In the genomic region with DNA sequence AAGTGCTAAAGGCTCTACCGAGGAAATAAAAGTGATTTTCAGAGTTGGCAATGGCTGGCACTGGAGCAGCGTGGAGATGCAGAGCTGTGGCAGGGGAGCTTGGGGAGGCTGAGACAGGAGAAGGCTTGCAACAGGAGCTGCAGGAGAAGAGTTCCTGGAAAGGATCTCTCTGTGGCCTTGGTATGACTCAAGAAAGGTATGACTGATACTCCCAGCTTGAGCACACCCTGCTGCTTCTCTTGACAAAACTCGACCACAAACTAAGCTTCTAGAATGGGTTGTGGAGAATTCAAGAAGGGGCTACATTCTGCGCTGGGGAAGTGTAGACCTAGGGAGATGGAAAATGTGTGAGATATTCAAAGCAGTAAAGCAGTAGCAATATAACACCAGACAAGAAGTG, we compare ENCODE assay signal across 23 cellular contexts. TPM values are rescaled to one million over a fixed set of nuclear protein-coding genes. Genes with fewer than 3 reads are reported as not detected.
A peak's percentile ranks its signal among the peaks of the same experiment; 100 is the strongest.
DNase-seq lines count a peak whose midpoint lies in the region; ATAC-seq and TF ChIP-seq lines count a peak whose summit lies in the region.
"Had no signal": no experiment of that assay in that cellular context is flagged by ENCODE, and none has a peak within 500 bp of the region (broad histone marks: within the 10 kb centered on the region; RNA-seq: fewer than 3 reads in every experiment).

No MANE protein-coding gene starts in this region.

- H3K36me3 ChIP-seq in hepatocyte (replicated peaks; ENCODE audit: insufficient read depth, low read depth) = no peaks in the 10 kb centered on the region
- H3K36me3 ChIP-seq: HAP-1, prostate gland had no signal

- no peaks in the 10 kb centered on the region for H3K9me3 ChIP-seq in hepatocyte (ENCODE audit: low read depth)
- H3K9me3 ChIP-seq: BLaER1 treated with 17β-estradiol and CSF1 and Interleukin-3, amounts not matched to agents 10 nM and 100 nM; HAP-1; left lung; prostate gland; upper lobe of right lung had no signal

- no peak overlapping the region for H3K4me3 ChIP-seq in hepatocyte
- H3K4me3 ChIP-seq: BLaER1 treated with 17β-estradiol and CSF1 and Interleukin-3, amounts not matched to agents 10 nM and 100 nM; HAP-1; left lung; prostate gland; SK-N-MC; upper lobe of right lung had no signal

- peak; percentile 13 for DNase-seq in AG08395 (ENCODE audit: low spot score)
- peak; percentile 16 for DNase-seq in HPDE6-E6E7 (ENCODE audit: extremely low spot score)
- peak; percentile 60 for DNase-seq in amniotic epithelial cell (ENCODE audit: low read depth)
- DNase-seq in foreskin keratinocyte = peak; percentile 19 to 66
- no peak for DNase-seq in effector CD8-positive, alpha-beta T cell (lab: John Stamatoyannopoulos, UW)
- DNase-seq in NCI-H82 treated with DMSO at 0.1 percent for 48 hours (lab: John Stamatoyannopoulos, UW; ENCODE audit: unreplicated experiment) = no peak
- no peak for DNase-seq in foreskin melanocyte
- DNase-seq in hepatocyte (ENCODE audit: low spot score) = no peak
- DNase-seq: activated CD8-positive, alpha-beta T cell treated with anti-CD3 and anti-CD28 coated beads for 36 hours; amniotic stem cell; DND-41; left lung; naive B cell; NCI-H1092 treated with DMSO at 0.1 percent for 48 hours; NCI-H1930; RPMI8226; substantia nigra; upper lobe of right lung had no signal

- H3K9me2 ChIP-seq in hepatocyte (replicated peaks; ENCODE audit: insufficient read depth) = no peaks in the 10 kb centered on the region

- no peak for TF ChIP-seq CTCF in foreskin keratinocyte (conservative IDR thresholded peaks at IDR 0.05)
- TF ChIP-seq CTCF in hepatocyte (IDR thresholded peaks at IDR 0.05; ENCODE audit: poor library complexity) = no peak

- no peaks in the 10 kb centered on the region for H4K20me1 ChIP-seq in hepatocyte (ENCODE audit: insufficient read depth, poor library complexity, severe bottlenecking)
- H4K20me1 ChIP-seq: BLaER1 treated with 17β-estradiol and CSF1 and Interleukin-3, amounts not matched to agents 10 nM and 100 nM had no signal

- no peak overlapping the region for H2AFZ ChIP-seq in hepatocyte

- H3K27me3 ChIP-seq in foreskin keratinocyte (peaks cover 6% of the 10 kb centered on the region), hepatocyte (no peaks in the 10 kb centered on the region)
- H3K27me3 ChIP-seq: BLaER1 treated with 17β-estradiol and CSF1 and Interleukin-3, amounts not matched to agents 10 nM and 100 nM; left lung; upper lobe of right lung had no signal

- WGBS in hepatocyte (ENCODE audit: low lambda C conversion rate, missing lambda C conversion rate) = 91% methylated on average over 4 of the region's 4 CpGs

- ATAC-seq in foreskin keratinocyte = peak; percentile 87
- ATAC-seq: activated CD8-positive, alpha-beta T cell treated with anti-CD3 and anti-CD28 coated beads for 36 hours; left lung; upper lobe of right lung; WTC11 had no signal

- no peak overlapping the region for H3K4me2 ChIP-seq in hepatocyte
- H3K4me2 ChIP-seq: BLaER1 treated with 17β-estradiol and CSF1 and Interleukin-3, amounts not matched to agents 10 nM and 100 nM had no signal

- H3K27ac ChIP-seq in foreskin keratinocyte (no peak overlapping the region), hepatocyte (no peak overlapping the region)
- H3K27ac ChIP-seq: BLaER1 treated with 17β-estradiol and CSF1 and Interleukin-3, amounts not matched to agents 10 nM and 100 nM; left lung; prostate gland; SK-N-MC; upper lobe of right lung had no signal

- H3K4me1 ChIP-seq in foreskin keratinocyte = no peaks in the 10 kb centered on the region
- no peaks in the 10 kb centered on the region for H3K4me1 ChIP-seq in hepatocyte (ENCODE audit: insufficient read depth)
- H3K4me1 ChIP-seq: HAP-1, left lung, prostate gland, upper lobe of right lung had no signal

- no peaks in the 10 kb centered on the region for H3K79me2 ChIP-seq in hepatocyte

RNA-seq across cellular contexts. Expression of a gene that starts 41.6 kb away (rescaled TPM):
- 72.5 and 76.1 TPM in 2 replicates for total RNA-seq in foreskin keratinocyte
- 77.3 and 88.4 TPM in 2 replicates for polyA plus RNA-seq in foreskin keratinocyte
- total RNA-seq in hepatocyte = 168 and 190 TPM in 2 replicates
- polyA plus RNA-seq in hepatocyte = 145 and 164 TPM in 2 replicates

Comparison
In these comparisons a context has a peak if more than half of its experiments do, and no peak if none do; other contexts are left out.
1. DNase-seq: peak in AG08395 (single experiment), HPDE6-E6E7 (single experiment), amniotic epithelial cell (single experiment) and foreskin keratinocyte (2 of 2); none in effector CD8-positive, alpha-beta T cell (single experiment), NCI-H82 treated with DMSO at 0.1 percent for 48 hours (single experiment), foreskin melanocyte (single experiment) and hepatocyte (single experiment).